8 cellular contexts compared by ENCODE assay signal in the genomic region with DNA sequence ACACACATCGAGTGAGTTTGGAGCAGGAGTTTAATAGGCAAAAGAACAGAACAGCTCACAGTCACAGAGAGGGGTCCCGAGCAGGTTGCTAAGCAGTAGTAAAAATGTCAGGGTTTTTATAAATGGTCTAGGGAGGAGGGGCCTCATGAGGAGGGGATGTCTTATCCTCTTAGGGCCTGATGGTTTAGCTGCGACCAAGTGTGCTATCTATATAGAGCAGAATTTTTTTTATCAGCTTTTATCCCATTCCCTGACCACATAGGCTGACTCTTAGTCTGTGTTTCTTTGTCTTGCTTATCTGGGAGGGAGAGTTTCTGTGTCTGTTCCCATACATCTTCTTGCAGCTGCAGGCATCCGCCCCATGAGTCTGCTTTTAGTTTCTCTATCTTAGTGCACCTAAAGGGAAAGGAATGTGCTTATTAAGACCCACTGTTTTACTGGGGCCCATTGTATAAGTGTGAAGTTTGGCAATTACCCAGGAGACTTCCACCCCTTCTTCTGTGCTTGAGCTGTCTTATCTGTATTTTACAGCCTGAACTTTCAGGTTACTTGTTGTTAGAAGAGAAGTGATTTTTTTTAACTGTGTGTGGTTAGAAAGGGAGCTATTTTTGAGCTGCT. TPM values are rescaled to one million over a fixed set of nuclear protein-coding genes. Genes with fewer than 3 reads are reported as not detected.
DNase-seq lines count a peak whose midpoint lies in the region; ATAC-seq and TF ChIP-seq lines count a peak whose summit lies in the region.

No MANE protein-coding gene starts in this region.

- intact Hi-C loops in transverse colon (cut with DNase I; ENCODE audit: low total_unique reads), result no loop called here

- H3K36me3 ChIP-seq in kidney epithelial cell (ENCODE audit: control insufficient read depth, insufficient read depth, low read length) (no peaks in the 10 kb centered on the region), transverse colon (no peaks in the 10 kb centered on the region)

- H3K4me3 ChIP-seq in kidney epithelial cell (ENCODE audit: low read depth, low read length) (peak overlapping the region; percentile 30), transverse colon (peak overlapping the region in 3 of 4 donors; percentile 24 to 40 (median 24))

- in situ Hi-C loops in transverse colon (cut with MboI; ENCODE audit: low pct_ligation_motif_present in 1 of 4, low pct_unique_long_range_greater_than_20kb in 1 of 4, low sequenced_read_pairs in 3 of 4), result no loop called here

- peak; percentile 57 for ATAC-seq in HG02678 (IDR thresholded peaks at IDR 0.05; ENCODE audit: unreplicated experiment)

- H3K4me1 ChIP-seq in transverse colon, result peaks cover 15 to 32% (median 24%) of the 10 kb centered on the region in 4 donors

- DNase-seq in Daoy (ENCODE audit: low read depth) (peak; percentile 86), kidney epithelial cell (ENCODE audit: low read depth) (peak; percentile 52), transverse colon (no peak), SHP77 treated with DMSO at 0.1 percent for 48 hours (lab: John Stamatoyannopoulos, UW) (no peak), germinal center (ENCODE audit: low spot score) (no peak), NCI-H128 (lab: John Stamatoyannopoulos, UW; ENCODE audit: unreplicated experiment) (no peak)
- no peak for DNase-seq in activated naive CD8-positive, alpha-beta T cell treated with anti-CD3 and anti-CD28 coated beads for 36 hours

- no peaks in the 10 kb centered on the region for H3K36me3 Mint-ChIP-seq in activated naive CD8-positive, alpha-beta T cell treated with anti-CD3 and anti-CD28 coated beads for 36 hours

- H3K27ac Mint-ChIP-seq in activated naive CD8-positive, alpha-beta T cell treated with anti-CD3 and anti-CD28 coated beads for 36 hours, result no peak overlapping the region

- peak overlapping the region; percentile 72 to 80 (median 76) for H3K27ac ChIP-seq in transverse colon

- 17 to 22% methylated on average over 4 of the region's 4 CpGs for WGBS in transverse colon (ENCODE audit: low coverage in 1 of 2), 2 donors

- TF ChIP-seq POLR2A in transverse colon (IDR thresholded peaks at IDR 0.05), result no peak

- no peaks in the 10 kb centered on the region for H3K27me3 ChIP-seq in kidney epithelial cell (ENCODE audit: control insufficient read depth, insufficient read depth, low read length)
- H3K27me3 ChIP-seq in transverse colon, result no peaks in the 10 kb centered on the region

- H3K27me3 Mint-ChIP-seq in activated naive CD8-positive, alpha-beta T cell treated with anti-CD3 and anti-CD28 coated beads for 36 hours, result peaks cover 3% of the 10 kb centered on the region

- H3K4me1 Mint-ChIP-seq in activated naive CD8-positive, alpha-beta T cell treated with anti-CD3 and anti-CD28 coated beads for 36 hours, result peaks cover 7% of the 10 kb centered on the region

- H3K9me3 Mint-ChIP-seq in activated naive CD8-positive, alpha-beta T cell treated with anti-CD3 and anti-CD28 coated beads for 36 hours, result no peaks in the 10 kb centered on the region

- no peak for TF ChIP-seq CTCF in kidney epithelial cell (IDR thresholded peaks at IDR 0.05; ENCODE audit: insufficient read depth, low read length, poor library complexity, severe bottlenecking)
- TF ChIP-seq CTCF in transverse colon (IDR thresholded peaks at IDR 0.05), result no peak

- no peak for TF ChIP-seq EP300 in transverse colon (IDR thresholded peaks at IDR 0.05; ENCODE audit: low read depth)

- H3K4me3 Mint-ChIP-seq in activated naive CD8-positive, alpha-beta T cell treated with anti-CD3 and anti-CD28 coated beads for 36 hours, result peak overlapping the region; percentile 42

- H3K9me3 ChIP-seq in transverse colon, result no peaks in the 10 kb centered on the region

RNA-seq across cellular contexts. Expression of a gene that starts 30.4 kb away (rescaled TPM):
- 6.1 and 6.9 TPM in 2 replicates for total RNA-seq in Daoy (2014; rRNA removed; shearing (Covaris generic))
- total RNA-seq in activated naive CD8-positive, alpha-beta T cell treated with anti-CD3 and anti-CD28 coated beads for 36 hours, result 10 to 100 TPM; 14.2 to 16.1 TPM
- total RNA-seq in kidney epithelial cell (10.7 and 12.2 TPM in 2 replicates), transverse colon (10 to 100 TPM in 3 of 4 donors, 1 to 10 TPM in 1; 5.0 to 82.3 (median 20.9) TPM)

RNA-seq across cellular contexts. Expression of a gene that starts 57.1 kb away (rescaled TPM):
- 3.7 and 7.0 TPM in 2 replicates for total RNA-seq in Daoy (2014; rRNA removed; shearing (Covaris generic))
- 10 to 100 TPM; 15.2 to 15.6 TPM for total RNA-seq in activated naive CD8-positive, alpha-beta T cell treated with anti-CD3 and anti-CD28 coated beads for 36 hours
- total RNA-seq in kidney epithelial cell (73.6 and 93.5 TPM in 2 replicates), transverse colon (100 to 1,000 TPM in 2 of 4 donors, 10 to 100 TPM in 2; 33.3 to 125 (median 99.4) TPM)

Comparison
In these comparisons a context has a peak if more than half of its experiments do, and no peak if none do; other contexts are left out.
1. DNase-seq: peak in Daoy (single experiment) and kidney epithelial cell (single experiment); none in activated naive CD8-positive, alpha-beta T cell treated with anti-CD3 and anti-CD28 coated beads for 36 hours (single experiment), transverse colon (single experiment), SHP77 treated with DMSO at 0.1 percent for 48 hours (single experiment), germinal center (single experiment) and NCI-H128 (single experiment).